In genomic region chr6:34798057-34798456, GRCh38 we compare ENCODE assay signal across 31 cellular contexts. TPM values are rescaled to one million over a fixed set of nuclear protein-coding genes. Genes with fewer than 3 reads are reported as not detected.
A peak's percentile ranks its signal among the peaks of the same experiment; 100 is the strongest.
DNase-seq lines count a peak whose midpoint lies in the region; ATAC-seq, FAIRE-seq and TF ChIP-seq lines count a peak whose summit lies in the region.
"Had no signal": no experiment of that assay in that cellular context is flagged by ENCODE, and none has a peak within 500 bp of the region (broad histone marks: within the 10 kb centered on the region; RNA-seq: fewer than 3 reads in every experiment).

No MANE protein-coding gene starts in this region.

- ATAC-seq in K562 (no peak), PC-3 (no peak)
- ATAC-seq: A549; CD8-positive, alpha-beta T cell had no signal

- H2AFZ ChIP-seq in K562 (ENCODE audit: low read depth, low read length) (no peak overlapping the region), PC-3 (ENCODE audit: low read length) (no peak overlapping the region)

- CTCF ChIA-PET in HEK293 (lab: Yijun Ruan, JAX) (no interaction called here), K562 (lab: Yijun Ruan, JAX; ENCODE audit: low intra/inter-chr PET ratio) (no interaction called here), PC-3 (lab: Charles Lee) (no interaction called here)

- POLR2A ChIA-PET in HEK293 (lab: Yijun Ruan, JAX) (no interaction called here), K562 (lab: Yijun Ruan, JAX) (interaction anchor here (0.6 to 1.1 kb wide), 2 partner anchors 15 to 22 kb away, joined by 3 to 4 read pairs; no protein-coding TSS in a partner anchor), PC-3 (lab: Charles Lee; ENCODE audit: unreplicated experiment) (no interaction called here)

- H3K9ac ChIP-seq in K562 (ENCODE audit: insufficient read depth in 1 of 2, low read depth in 2 of 2, low read length in 2 of 2) (no peak overlapping the region), PC-3 (ENCODE audit: low read length) (no peak overlapping the region)
- H3K9ac ChIP-seq: BLaER1; BLaER1 treated with 17β-estradiol and CSF1 and Interleukin-3, amounts not matched to agents 10 nM and 100 nM had no signal

- H3K4me1 ChIP-seq in HEK293 (ENCODE audit: control insufficient read depth, insufficient read depth, low read length) (peaks cover 6% of the 10 kb centered on the region; the same call in 1 of the 2 replicates), K562 (replicated peaks in 1 of 2; ENCODE audit: control insufficient read depth in 2 of 2, insufficient read depth in 2 of 2, low read length in 2 of 2) (peaks cover 3 to 10% of the 10 kb centered on the region in 2 experiments; a peak in 2 of 5 replicates), PC-3 (ENCODE audit: insufficient read depth, low read length) (peaks cover 18% of the 10 kb centered on the region)
- H3K4me1 ChIP-seq: BE2C had no signal

- in situ Hi-C loops in K562 (cut with MboI) = no loop called here

- WGBS in K562 (ENCODE audit: insufficient coverage, low coverage, missing lambda C conversion rate) = 91% methylated on average over 3 of the region's 3 CpGs

- TF ChIP-seq RAD21 in K562 (CRISPR knock-in tag; conservative IDR thresholded peaks at IDR 0.05 in 1 of 2, IDR thresholded peaks at IDR 0.05 in 1 of 2) = no peak

- no peaks in the 10 kb centered on the region for H3F3A ChIP-seq in PC-3 (ENCODE audit: low read length, unreplicated experiment)

- BruUV-seq in K562 (replicated peaks; lab: Mats Ljungman, UMichigan) = no TSS peak
- BruUV-seq in PC-3 (replicated peaks; lab: Mats Ljungman, UMichigan) = no TSS peak

- H3K9me2 ChIP-seq in PC-3 (replicated peaks; ENCODE audit: low read length) = no peaks in the 10 kb centered on the region

- TF ChIP-seq POLR2A in K562 (conservative IDR thresholded peaks at IDR 0.05) = no peak

- H3K36me3 ChIP-seq in HEK293 (ENCODE audit: control insufficient read depth in 2 of 2, insufficient read depth in 1 of 2, low read length in 2 of 2) (no peaks in the 10 kb centered on the region; a peak in 1 of 3 replicates), K562 (ENCODE audit: control insufficient read depth, insufficient read depth, low read length) (peaks cover 3% of the 10 kb centered on the region; the same call in 1 of the 3 replicates), PC-3 (ENCODE audit: low read depth, low read length) (no peaks in the 10 kb centered on the region)
- H3K36me3 ChIP-seq: BE2C, BLaER1 had no signal

- H3K27me3 ChIP-seq in K562 (ENCODE audit: control insufficient read depth in 2 of 2, insufficient read depth in 2 of 2, low read length in 2 of 2) (no peaks in the 10 kb centered on the region), PC-3 (ENCODE audit: low read length) (no peaks in the 10 kb centered on the region)
- H3K27me3 ChIP-seq: BE2C; BLaER1; BLaER1 treated with 17β-estradiol and CSF1 and Interleukin-3, amounts not matched to agents 10 nM and 100 nM had no signal

- no peak for FAIRE-seq in K562 (lab: Jason Lieb, UNC)
- FAIRE-seq: A204.1, A549, D721Med had no signal

- no peak for DNase-seq in K562 (ENCODE audit: extremely low read depth in 1 of 4, low spot score in 3 of 4)
- DNase-seq in PC-3 = no peak
- no peak for DNase-seq in activated CD8-positive, alpha-beta memory T cell treated with anti-CD3 and anti-CD28 coated beads for 24 hours
- DNase-seq: 8988T; ACHN; AML-193; BE2C; C1 segment of cervical spinal cord; Caco-2; Calu3; CD4-positive, alpha-beta memory T cell; CD4-positive, alpha-beta T cell; CD4-positive, CD25-positive, alpha-beta regulatory T cell; CD8-positive, alpha-beta memory T cell; CD8-positive, alpha-beta T cell; COR-L47; DMS 273 treated with DMSO at 0.1 percent for 48 hours; DMS153; DMS53; DMS79; DMS79 treated with DMSO at 0.1 percent for 48 hours; DND-41; EL had no signal

- H3K4me3 ChIP-seq in HEK293 (ENCODE audit: low read depth, low read length) (no peak overlapping the region), K562 (no peak overlapping the region), PC-3 (ENCODE audit: low read length) (no peak overlapping the region)
- H3K4me3 ChIP-seq: A549; BLaER1; BLaER1 treated with 17β-estradiol and CSF1 and Interleukin-3, amounts not matched to agents 10 nM and 100 nM had no signal

- H4K20me1 ChIP-seq in K562 (replicated peaks; ENCODE audit: control insufficient read depth, insufficient read depth, low read length) (0 out of 2 replicates have a peak, but pooled peaks cover 3% of the 10 kb centered on the region), PC-3 (ENCODE audit: low read length) (0 out of 2 replicates have a peak, but pooled peaks cover 6% of the 10 kb centered on the region)

- H3K27ac ChIP-seq in HEK293 (ENCODE audit: extremely low read depth, low read depth, low read length) (no peak overlapping the region), K562 (ENCODE audit: extremely low read depth, low read depth, low read length) (no peak overlapping the region), PC-3 (ENCODE audit: low read length) (no peak overlapping the region)
- H3K27ac ChIP-seq: 22Rv1; A549; BLaER1; BLaER1 treated with 17β-estradiol and CSF1 and Interleukin-3, amounts not matched to agents 10 nM and 100 nM; C4-2B had no signal

- H3K4me2 ChIP-seq in K562 (ENCODE audit: insufficient read depth, low read length) = no peak overlapping the region
- H3K4me2 ChIP-seq in PC-3 (ENCODE audit: low read length) = no peak overlapping the region
- H3K4me2 ChIP-seq: A549; BLaER1; BLaER1 treated with 17β-estradiol and CSF1 and Interleukin-3, amounts not matched to agents 10 nM and 100 nM had no signal

- no peak for TF ChIP-seq EP300 in K562 (IDR thresholded peaks at IDR 0.05; ENCODE audit: low read length)

- no peaks in the 10 kb centered on the region for H3K9me1 ChIP-seq in K562 (ENCODE audit: control insufficient read depth, insufficient read depth, low read length)

- intact Hi-C loops in K562 (cut with micrococcal nuclease) = loop anchor here (10.0 kb wide), 1 partner anchor 167 kb away; no protein-coding TSS in a partner anchor
- intact Hi-C loops in PC-3 (cut with micrococcal nuclease) = no loop called here

- TF ChIP-seq CTCF in HEK293 (tag by site-specific recombination; IDR thresholded peaks at IDR 0.05) (no peak), K562 (IDR thresholded peaks at IDR 0.05 in 2 of 3, conservative IDR thresholded peaks at IDR 0.05 in 1 of 3; ENCODE audit: insufficient read depth in 2 of 3, low read depth in 1 of 3, low read length in 3 of 3) (no peak), PC-3 (conservative IDR thresholded peaks at IDR 0.05; ENCODE audit: low read depth, low read length) (no peak)

- H3K9me3 ChIP-seq in HEK293 (ENCODE audit: control insufficient read depth, insufficient read depth, low read depth, low read length) (no peaks in the 10 kb centered on the region), K562 (replicated peaks; ENCODE audit: control insufficient read depth, insufficient read depth, low read depth, low read length) (no peaks in the 10 kb centered on the region), PC-3 (ENCODE audit: low read length) (no peaks in the 10 kb centered on the region)
- H3K9me3 ChIP-seq: A549; BE2C; BLaER1; BLaER1 treated with 17β-estradiol and CSF1 and Interleukin-3, amounts not matched to agents 10 nM and 100 nM; Caco-2 had no signal

- peaks cover 89% of the 10 kb centered on the region for H3K79me2 ChIP-seq in K562 (ENCODE audit: control insufficient read depth, insufficient read depth, low read length)
- peaks cover 77% of the 10 kb centered on the region for H3K79me2 ChIP-seq in PC-3 (ENCODE audit: low read length)

TF ChIP-seq in K562, 482 proteins besides CTCF, POLR2A, EP300 and RAD21:
- 0 out of 2 replicates have a peak, but pooled peaks have one; percentile 30 for TF ChIP-seq BCOR (IDR thresholded peaks at IDR 0.05)
- TF ChIP-seq ZNF146 (CRISPR knock-in tag; IDR thresholded peaks at IDR 0.05; ENCODE audit: unreplicated experiment) = peak; percentile 58
- no peak for TF ChIP-seq CC2D1A (IDR thresholded peaks at IDR 0.05)

RNA-seq across cellular contexts. Expression of gene BLTP3A, which starts 6.2 kb away (rescaled TPM):
- 63.2 and 83.7 TPM in 2 replicates for total RNA-seq in K562 (2011; cell fraction: chromatin; rRNA removed; ENCODE audit: low replicate concordance)
- total RNA-seq in K562 (2011; cell fraction: nucleolus; rRNA removed) = 35.0 and 36.8 TPM in 2 replicates
- total RNA-seq in K562 (2011; cell fraction: nucleoplasm; rRNA removed) = 39.5 and 45.3 TPM in 2 replicates
- 14.8 and 16.7 TPM in 2 replicates for total RNA-seq in K562 (2014; rRNA removed)
- total RNA-seq in K562 (2014; rRNA removed; fragmentation: Illumina TruSeq; extraction: Trizol) = 21.5 and 24.6 TPM in 2 replicates
- total RNA-seq in K562 (2015; rRNA removed; fragmentation: Illumina TruSeq; extraction: Trizol) = 13.3 and 14.0 TPM in 2 replicates
- total RNA-seq in K562 (2021) = 30.2 and 34.6 TPM in 2 replicates
- polyA plus RNA-seq in K562 (2011; rRNA removed) = 29.3 and 33.0 TPM in 2 replicates
- 23.9 and 26.2 TPM in 2 replicates for polyA plus RNA-seq in K562 (2011; cell fraction: cytosol; rRNA removed)
- polyA plus RNA-seq in K562 (2011; cell fraction: nucleus; rRNA removed) = 16.4 and 18.6 TPM in 2 replicates
- polyA plus RNA-seq in K562 (2012) = 12.0 and 23.2 TPM in 2 replicates
- polyA plus RNA-seq in K562 (2014; fragmentation: Illumina TruSeq; extraction: Trizol) = 26.6 and 27.2 TPM in 2 replicates
- 1 to 10 TPM; 7.5 to 7.7 TPM for polyA plus RNA-seq in K562 (2014; fragmentation: Nextera tagmentation; extraction: Ambion mirVana)
- 15.5 and 17.9 TPM in 2 replicates for polyA plus RNA-seq in K562 (2014; rRNA removed)
- polyA minus RNA-seq in K562 (2011; rRNA and poly(A)+ RNA removed) = 62.1 and 71.6 TPM in 2 replicates
- polyA minus RNA-seq in K562 (2011; cell fraction: cytosol; rRNA and poly(A)+ RNA removed) = 38.1 and 38.5 TPM in 2 replicates
- polyA minus RNA-seq in K562 (2011; cell fraction: nucleus; rRNA and poly(A)+ RNA removed) = 14.1 and 23.9 TPM in 2 replicates
- 10.6 and 11.1 TPM in 2 replicates for total RNA-seq in PC-3 (2014; rRNA removed)

RNA-seq across cellular contexts. Expression of gene SNRPC, which starts 40.8 kb away (rescaled TPM):
- 34.0 and 37.5 TPM in 2 replicates for total RNA-seq in K562 (2011; cell fraction: chromatin; rRNA removed; ENCODE audit: low replicate concordance)
- total RNA-seq in K562 (2011; cell fraction: nucleolus; rRNA removed) = 54.7 and 59.2 TPM in 2 replicates
- 62.7 and 69.1 TPM in 2 replicates for total RNA-seq in K562 (2011; cell fraction: nucleoplasm; rRNA removed)
- total RNA-seq in K562 (2014; rRNA removed) = 500 and 634 TPM in 2 replicates
- total RNA-seq in K562 (2014; rRNA removed; fragmentation: Illumina TruSeq; extraction: Trizol) = 430 and 439 TPM in 2 replicates
- total RNA-seq in K562 (2015; rRNA removed; fragmentation: Illumina TruSeq; extraction: Trizol) = 488 and 508 TPM in 2 replicates
- total RNA-seq in K562 (2021) = 415 and 433 TPM in 2 replicates
- polyA plus RNA-seq in K562 (2011; rRNA removed) = 495 and 598 TPM in 2 replicates
- polyA plus RNA-seq in K562 (2011; cell fraction: cytosol; rRNA removed) = 883 and 1,009 TPM in 2 replicates
- 165 and 174 TPM in 2 replicates for polyA plus RNA-seq in K562 (2011; cell fraction: nucleus; rRNA removed)
- 407 and 437 TPM in 2 replicates for polyA plus RNA-seq in K562 (2012)
- polyA plus RNA-seq in K562 (2014; fragmentation: Illumina TruSeq; extraction: Trizol) = 868 and 905 TPM in 2 replicates
- polyA plus RNA-seq in K562 (2014; fragmentation: Nextera tagmentation; extraction: Ambion mirVana) = 100 to 1,000 TPM; 697 to 889 TPM
- 808 and 854 TPM in 2 replicates for polyA plus RNA-seq in K562 (2014; rRNA removed)
- polyA minus RNA-seq in K562 (2011; rRNA and poly(A)+ RNA removed) = 218 and 228 TPM in 2 replicates
- polyA minus RNA-seq in K562 (2011; cell fraction: cytosol; rRNA and poly(A)+ RNA removed) = 104 and 122 TPM in 2 replicates
- 21.0 and 35.1 TPM in 2 replicates for polyA minus RNA-seq in K562 (2011; cell fraction: nucleus; rRNA and poly(A)+ RNA removed)
- total RNA-seq in PC-3 (2014; rRNA removed) = 271 and 306 TPM in 2 replicates

Comparison
In these comparisons a context has a peak if more than half of its experiments do, and no peak if none do; other contexts are left out.
1. Of the 44 proteins assayed by ChIP-seq in both K562 and HEK293: peak only in K562: none; only in HEK293: none; in both: ZNF146; in neither: 43.